In the genomic region with DNA sequence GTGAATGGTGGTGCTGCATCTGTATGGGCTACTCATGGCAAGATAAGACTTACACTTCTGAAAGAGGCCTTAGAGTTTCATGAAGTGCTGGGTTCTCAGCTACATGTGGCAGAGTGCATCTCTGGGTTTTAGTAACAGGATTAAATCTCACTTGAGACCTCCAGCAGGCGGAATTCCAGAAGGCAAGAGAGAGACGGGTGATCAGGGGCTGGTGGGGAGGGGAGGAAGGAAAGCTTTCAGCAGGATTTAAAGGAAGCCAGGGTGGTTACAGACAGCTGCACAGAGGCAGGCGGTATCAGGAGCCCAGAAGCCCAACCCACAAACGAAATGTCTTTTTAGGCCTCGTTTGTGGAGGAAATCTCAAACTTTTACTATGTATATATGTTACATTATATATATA, we compare ENCODE assay signal across 24 cellular contexts. TPM values are rescaled to one million over a fixed set of nuclear protein-coding genes. Genes with fewer than 3 reads are reported as not detected.
DNase-seq lines count a peak whose midpoint lies in the region; ATAC-seq and TF ChIP-seq lines count a peak whose summit lies in the region.
"Had no signal": no experiment of that assay in that cellular context is flagged by ENCODE, and none has a peak within 500 bp of the region (broad histone marks: within the 10 kb centered on the region; RNA-seq: fewer than 3 reads in every experiment).

No MANE protein-coding gene starts in this region.

- no peak for ATAC-seq in upper lobe of right lung
- ATAC-seq: CD8-positive, alpha-beta T cell; K562; Right ventricle myocardium inferior; T-cell had no signal

- H3K4me3 Mint-ChIP-seq in nephron, result no peak overlapping the region
- H3K4me3 Mint-ChIP-seq: CD8-positive, alpha-beta T cell; T-cell had no signal

- intact Hi-C loops in posterior vena cava (cut with DNase I) (no loop called here), breast epithelium (cut with DNase I; ENCODE audit: low total_unique reads) (no loop called here), upper lobe of right lung (cut with DNase I) (no loop called here)

- no peak overlapping the region for H2AFZ ChIP-seq in Karpas-422 (ENCODE audit: low read length)
- H2AFZ ChIP-seq: PC-9 had no signal

- no peaks in the 10 kb centered on the region for H3K36me3 ChIP-seq in BLaER1 treated with 17β-estradiol and CSF1 and Interleukin-3, amounts not matched to agents 10 nM and 100 nM
- H3K36me3 ChIP-seq in Karpas-422 (ENCODE audit: insufficient read depth, low read length) (no peaks in the 10 kb centered on the region), breast epithelium (no peaks in the 10 kb centered on the region), upper lobe of right lung (no peaks in the 10 kb centered on the region)
- H3K36me3 ChIP-seq: SJSA1 had no signal

- no peak overlapping the region for H3K27ac ChIP-seq in BLaER1 treated with 17β-estradiol and CSF1 and Interleukin-3, amounts not matched to agents 10 nM and 100 nM
- H3K27ac ChIP-seq in Karpas-422 (ENCODE audit: low read length), result no peak overlapping the region
- no peak overlapping the region for H3K27ac ChIP-seq in breast epithelium
- no peak overlapping the region for H3K27ac ChIP-seq in upper lobe of right lung
- H3K27ac ChIP-seq: C4-2B, PC-9, SJSA1 had no signal

- no peaks in the 10 kb centered on the region for H4K20me1 ChIP-seq in BLaER1 treated with 17β-estradiol and CSF1 and Interleukin-3, amounts not matched to agents 10 nM and 100 nM
- H4K20me1 ChIP-seq in Karpas-422 (ENCODE audit: insufficient read depth, low read depth, low read length), result no peaks in the 10 kb centered on the region

- H3K36me3 Mint-ChIP-seq in nephron (ENCODE audit: low read depth), result peaks cover 5% of the 10 kb centered on the region
- H3K36me3 Mint-ChIP-seq: CD8-positive, alpha-beta T cell; T-cell had no signal

- H3K9me2 ChIP-seq in Karpas-422 (replicated peaks; ENCODE audit: insufficient read depth, low read length), result no peaks in the 10 kb centered on the region

- no peak overlapping the region for H3K9ac ChIP-seq in BLaER1 treated with 17β-estradiol and CSF1 and Interleukin-3, amounts not matched to agents 10 nM and 100 nM
- H3K9ac ChIP-seq in Karpas-422 (ENCODE audit: low read length), result no peak overlapping the region

- H3K4me2 ChIP-seq in BLaER1 treated with 17β-estradiol and CSF1 and Interleukin-3, amounts not matched to agents 10 nM and 100 nM, result peak overlapping the region in 6 of 11 experiments; percentile 4 to 33 (median 17); a peak in 4 of 22 replicates
- no peak overlapping the region for H3K4me2 ChIP-seq in Karpas-422 (ENCODE audit: low read depth, low read length, poor library complexity, severe bottlenecking)
- H3K4me2 ChIP-seq: PC-9 had no signal

- peak overlapping the region; percentile 2 to 13 (median 2) for H3K27ac Mint-ChIP-seq in nephron
- H3K27ac Mint-ChIP-seq: CD8-positive, alpha-beta T cell; T-cell had no signal

- peaks cover 36% of the 10 kb centered on the region for H3K27me3 Mint-ChIP-seq in nephron (ENCODE audit: low read depth)

- no peak overlapping the region for H3K4me3 ChIP-seq in BLaER1 treated with 17β-estradiol and CSF1 and Interleukin-3, amounts not matched to agents 10 nM and 100 nM
- H3K4me3 ChIP-seq in Karpas-422 (ENCODE audit: low read length), result no peak overlapping the region
- no peak overlapping the region for H3K4me3 ChIP-seq in breast epithelium
- H3K4me3 ChIP-seq in upper lobe of right lung, result no peak overlapping the region
- H3K4me3 ChIP-seq: K562, MG63, PC-9, SJSA1 had no signal

- no peaks in the 10 kb centered on the region for H3K79me2 ChIP-seq in Karpas-422 (ENCODE audit: low read length)

- H3K4me1 ChIP-seq in BLaER1 treated with 17β-estradiol and CSF1 and Interleukin-3, amounts not matched to agents 10 nM and 100 nM, result peaks cover 10 to 28% (median 19%) of the 10 kb centered on the region in 10 experiments; a peak in 19 of 20 replicates
- H3K4me1 ChIP-seq in Karpas-422 (ENCODE audit: low read length) (no peaks in the 10 kb centered on the region), breast epithelium (no peaks in the 10 kb centered on the region), upper lobe of right lung (no peaks in the 10 kb centered on the region)
- H3K4me1 ChIP-seq: Caco-2, SJSA1 had no signal

- peaks cover 10% of the 10 kb centered on the region for H3K9me3 Mint-ChIP-seq in nephron

- no peak for TF ChIP-seq POLR2A in breast epithelium (IDR thresholded peaks at IDR 0.05)

- peaks cover 26% of the 10 kb centered on the region for H3K4me1 Mint-ChIP-seq in nephron
- H3K4me1 Mint-ChIP-seq: T-cell had no signal

- DNase-seq in NCI-H82 (lab: John Stamatoyannopoulos, UW) (peak; percentile 93), islet precursor cell (peak; percentile 63), Karpas-422 (no peak), posterior vena cava (ENCODE audit: low spot score) (no peak), breast epithelium (ENCODE audit: low spot score in 2 of 2) (no peak), upper lobe of right lung (no peak)
- DNase-seq: AML-193; Caco-2; CD8-positive, alpha-beta T cell; DMS79 treated with DMSO at 0.1 percent for 48 hours; H7; MG63; NCI-H2081; NCI-H2227 treated with DMSO at 0.1 percent for 48 hours; NCI-H510A; NCI-H774; PC-9; T-cell had no signal

- TF ChIP-seq CTCF in nephron (IDR thresholded peaks at IDR 0.05; ENCODE audit: unreplicated experiment in 3 of 3), result no peak
- no peak for TF ChIP-seq CTCF in breast epithelium (IDR thresholded peaks at IDR 0.05)
- TF ChIP-seq CTCF in upper lobe of right lung (IDR thresholded peaks at IDR 0.05), result no peak

- H3K9me3 ChIP-seq in BLaER1 treated with 17β-estradiol and CSF1 and Interleukin-3, amounts not matched to agents 10 nM and 100 nM (replicated peaks in 1 of 11), result peaks cover 0 to 16% (median 13%) of the 10 kb centered on the region in 11 experiments; a peak in 14 of 22 replicates
- H3K9me3 ChIP-seq in Karpas-422 (ENCODE audit: low read length) (no peaks in the 10 kb centered on the region), breast epithelium (peaks cover 8 to 10% of the 10 kb centered on the region in 2 donors), upper lobe of right lung (no peaks in the 10 kb centered on the region)
- H3K9me3 ChIP-seq: Caco-2 had no signal

- H3K27me3 ChIP-seq in BLaER1 treated with 17β-estradiol and CSF1 and Interleukin-3, amounts not matched to agents 10 nM and 100 nM, result no peaks in the 10 kb centered on the region
- H3K27me3 ChIP-seq in Karpas-422 (ENCODE audit: low read length) (no peaks in the 10 kb centered on the region), breast epithelium (no peaks in the 10 kb centered on the region), upper lobe of right lung (no peaks in the 10 kb centered on the region)
- H3K27me3 ChIP-seq: MG63 had no signal

RNA-seq across cellular contexts. Expression of a gene that starts 56.2 kb away (rescaled TPM):
- 22.2 and 39.5 TPM in 2 replicates for total RNA-seq in Karpas-422 (2014; rRNA removed; shearing (Covaris generic); ENCODE audit: low replicate concordance)
- 10 to 100 TPM; 26.8 to 28.6 TPM for total RNA-seq in posterior vena cava
- total RNA-seq in breast epithelium, result 10 to 100 TPM; 12.0 to 40.4 (median 38.0) TPM
- total RNA-seq in upper lobe of right lung, result 144 TPM

Comparison
In these comparisons a context has a peak if more than half of its experiments do, and no peak if none do; other contexts are left out.
1. DNase-seq: peak in NCI-H82 (single experiment) and islet precursor cell (single experiment); none in Karpas-422 (single experiment), posterior vena cava (single experiment), breast epithelium (0 of 2) and upper lobe of right lung (single experiment).